ENCODE assay signal across 10 cellular contexts in genomic region chr10:74151879-74152722, GRCh38. TPM values are rescaled to one million over a fixed set of nuclear protein-coding genes. Genes with fewer than 3 reads are reported as not detected.
DNase-seq lines count a peak whose midpoint lies in the region; ATAC-seq, FAIRE-seq and TF ChIP-seq lines count a peak whose summit lies in the region.
"Had no signal": no experiment of that assay in that cellular context is flagged by ENCODE, and none has a peak within 500 bp of the region (broad histone marks: within the 10 kb centered on the region; RNA-seq: fewer than 3 reads in every experiment).

No MANE protein-coding gene starts in this region.

- H3K36me3 Mint-ChIP-seq in astrocyte (ENCODE audit: low read depth, unreplicated experiment): peaks cover 5% of the 10 kb centered on the region

- peak overlapping the region; percentile 62 for H3K4me3 Mint-ChIP-seq in astrocyte (ENCODE audit: unreplicated experiment)

- no peak for TF ChIP-seq CTCF in heart left ventricle (IDR thresholded peaks at IDR 0.05)
- no peak for TF ChIP-seq CTCF in astrocyte (IDR thresholded peaks at IDR 0.05; ENCODE audit: insufficient read depth, low read depth, low read length)
- no peak for TF ChIP-seq CTCF in right lobe of liver (IDR thresholded peaks at IDR 0.05)

- H3K36me3 ChIP-seq in heart left ventricle (peaks cover 0 to 10% (median 3%) of the 10 kb centered on the region in 9 donors), astrocyte (ENCODE audit: insufficient read depth, low read length) (no peaks in the 10 kb centered on the region), right lobe of liver (no peaks in the 10 kb centered on the region), urinary bladder (ENCODE audit: insufficient read depth) (peaks cover 3% of the 10 kb centered on the region)

- H3K27ac ChIP-seq in heart left ventricle: peak overlapping the region; percentile 85 to 97 (median 92)
- peak overlapping the region; percentile 99 for H3K27ac ChIP-seq in astrocyte (ENCODE audit: low read depth, low read length)
- peak overlapping the region; percentile 82 to 95 (median 86) for H3K27ac ChIP-seq in right lobe of liver
- H3K27ac ChIP-seq in urinary bladder (ENCODE audit: low read depth): no peak overlapping the region

- H3K27me3 Mint-ChIP-seq in astrocyte (ENCODE audit: low read depth, unreplicated experiment): no peaks in the 10 kb centered on the region

- peak overlapping the region; percentile 65 to 96 (median 88) for H3K4me3 ChIP-seq in heart left ventricle
- peak overlapping the region; percentile 98 for H3K4me3 ChIP-seq in astrocyte (ENCODE audit: insufficient read depth, low read depth, low read length)
- peak overlapping the region; percentile 83 to 89 (median 88) for H3K4me3 ChIP-seq in right lobe of liver
- peak overlapping the region; percentile 87 for H3K4me3 ChIP-seq in urinary bladder (ENCODE audit: low read depth, low read length)

- H3K27me3 ChIP-seq in heart left ventricle: no peaks in the 10 kb centered on the region
- H3K27me3 ChIP-seq in astrocyte (ENCODE audit: insufficient read depth, low read length): no peaks in the 10 kb centered on the region
- H3K27me3 ChIP-seq in right lobe of liver: no peaks in the 10 kb centered on the region

- peak overlapping the region; percentile 26 for H3K27ac Mint-ChIP-seq in astrocyte (ENCODE audit: unreplicated experiment)

- H3K9me3 Mint-ChIP-seq in astrocyte (ENCODE audit: unreplicated experiment): no peaks in the 10 kb centered on the region

- WGBS in heart left ventricle, 4 donors: 19 to 24% (median 21%) methylated on average over 5 of the region's 5 CpGs
- 10% methylated on average over 5 of the region's 5 CpGs for WGBS in right lobe of liver (ENCODE audit: insufficient coverage, low coverage, low lambda C conversion rate, missing lambda C conversion rate)
- WGBS in urinary bladder: 25% methylated on average over 5 of the region's 5 CpGs

- intact Hi-C loops in heart left ventricle (cut with DNase I): loop anchor here in 4 of 10 donors (1.0 to 10.0 kb wide), 4 partner anchors 24 to 1083 kb away; partner anchors contain the start of gene COMTD1 (in 2 of the 4)
- intact Hi-C loops in left ventricle myocardium superior (cut with micrococcal nuclease): no loop called here
- intact Hi-C loops in right lobe of liver (cut with DNase I): no loop called here

- H3K4me2 ChIP-seq in astrocyte (ENCODE audit: low read length): peak overlapping the region; percentile 100

- peak overlapping the region; percentile 98 for H2AFZ ChIP-seq in astrocyte (ENCODE audit: low read depth, low read length)

- DNase-seq in heart left ventricle (no peak), left ventricle myocardium superior (no peak), astrocyte (ENCODE audit: low read depth) (no peak), right lobe of liver (no peak), NCI-H226 (no peak), NCI-H446 treated with DMSO at 0.1 percent for 48 hours (lab: John Stamatoyannopoulos, UW) (no peak)
- no peak for DNase-seq in effector CD4-positive, alpha-beta T cell
- DNase-seq: central memory CD4-positive, alpha-beta T cell; MV-4-11 had no signal

- no peak for TF ChIP-seq POLR2A in heart left ventricle (IDR thresholded peaks at IDR 0.05)
- TF ChIP-seq POLR2A in right lobe of liver (IDR thresholded peaks at IDR 0.05): no peak

- peaks cover 21% of the 10 kb centered on the region for H4K20me1 ChIP-seq in astrocyte (ENCODE audit: insufficient read depth, low read length)

- H3K4me1 ChIP-seq in heart left ventricle (peaks cover 0 to 49% (median 38%) of the 10 kb centered on the region in 12 donors), astrocyte (ENCODE audit: insufficient read depth, low read length) (peaks cover 7% of the 10 kb centered on the region), right lobe of liver (peaks cover 0 to 28% (median 6%) of the 10 kb centered on the region in 4 donors), urinary bladder (ENCODE audit: insufficient read depth) (peaks cover 1% of the 10 kb centered on the region)

- H3K9me3 ChIP-seq in heart left ventricle (no peaks in the 10 kb centered on the region), astrocyte (ENCODE audit: insufficient read depth, low read depth, low read length) (no peaks in the 10 kb centered on the region), right lobe of liver (no peaks in the 10 kb centered on the region)

- ATAC-seq in heart left ventricle (no peak), left ventricle myocardium superior (no peak), right lobe of liver (peak in 3 of 4 donors; percentile 1 to 8 (median 2))

- FAIRE-seq in astrocyte (lab: Jason Lieb, UNC): no peak

- peaks cover 16% of the 10 kb centered on the region for H3K4me1 Mint-ChIP-seq in astrocyte (ENCODE audit: low read depth, unreplicated experiment)

- peak overlapping the region; percentile 96 for H3K9ac ChIP-seq in astrocyte (ENCODE audit: low read length)

- H3K79me2 ChIP-seq in astrocyte (ENCODE audit: insufficient read depth, low read length): peaks cover 42% of the 10 kb centered on the region

RNA-seq across cellular contexts. Expression of gene ADK, which starts 1.1 kb away (rescaled TPM):
- total RNA-seq in heart left ventricle: 10 to 100 TPM; 22.7 to 46.2 (median 39.8) TPM
- polyA plus RNA-seq in heart left ventricle: 10 to 100 TPM; 20.8 to 55.5 TPM
- 47.2 TPM for total RNA-seq in left ventricle myocardium superior
- total RNA-seq in astrocyte: 58.3 and 62.0 TPM in 2 replicates
- 10 to 100 TPM; 54.2 to 92.5 (median 63.5) TPM for total RNA-seq in right lobe of liver
- 42.8 TPM for total RNA-seq in urinary bladder
- polyA plus RNA-seq in urinary bladder: 14.2 TPM

RNA-seq across cellular contexts. Expression of gene AP3M1, which starts 1.5 kb away (rescaled TPM):
- total RNA-seq in heart left ventricle (10 to 100 TPM; 23.2 to 37.0 (median 30.5) TPM), left ventricle myocardium superior (27.9 TPM), astrocyte (45.9 and 50.0 TPM in 2 replicates), right lobe of liver (10 to 100 TPM; 16.2 to 22.4 (median 19.9) TPM), urinary bladder (34.7 TPM)
- polyA plus RNA-seq in heart left ventricle (10 to 100 TPM in 1 of 2 donors, 1 to 10 TPM in 1; 7.8 to 33.4 TPM), urinary bladder (28.5 TPM)

Comparison
In these comparisons a context has a peak if more than half of its experiments do, and no peak if none do; other contexts are left out.
1. ATAC-seq: peak in right lobe of liver (3 of 4); none in heart left ventricle (0 of 4) and left ventricle myocardium superior (single experiment).
2. Peak in every context shown above with its lines, with median percentiles within 50 percentile points of each other: H3K4me3 ChIP-seq.